In the genomic region with DNA sequence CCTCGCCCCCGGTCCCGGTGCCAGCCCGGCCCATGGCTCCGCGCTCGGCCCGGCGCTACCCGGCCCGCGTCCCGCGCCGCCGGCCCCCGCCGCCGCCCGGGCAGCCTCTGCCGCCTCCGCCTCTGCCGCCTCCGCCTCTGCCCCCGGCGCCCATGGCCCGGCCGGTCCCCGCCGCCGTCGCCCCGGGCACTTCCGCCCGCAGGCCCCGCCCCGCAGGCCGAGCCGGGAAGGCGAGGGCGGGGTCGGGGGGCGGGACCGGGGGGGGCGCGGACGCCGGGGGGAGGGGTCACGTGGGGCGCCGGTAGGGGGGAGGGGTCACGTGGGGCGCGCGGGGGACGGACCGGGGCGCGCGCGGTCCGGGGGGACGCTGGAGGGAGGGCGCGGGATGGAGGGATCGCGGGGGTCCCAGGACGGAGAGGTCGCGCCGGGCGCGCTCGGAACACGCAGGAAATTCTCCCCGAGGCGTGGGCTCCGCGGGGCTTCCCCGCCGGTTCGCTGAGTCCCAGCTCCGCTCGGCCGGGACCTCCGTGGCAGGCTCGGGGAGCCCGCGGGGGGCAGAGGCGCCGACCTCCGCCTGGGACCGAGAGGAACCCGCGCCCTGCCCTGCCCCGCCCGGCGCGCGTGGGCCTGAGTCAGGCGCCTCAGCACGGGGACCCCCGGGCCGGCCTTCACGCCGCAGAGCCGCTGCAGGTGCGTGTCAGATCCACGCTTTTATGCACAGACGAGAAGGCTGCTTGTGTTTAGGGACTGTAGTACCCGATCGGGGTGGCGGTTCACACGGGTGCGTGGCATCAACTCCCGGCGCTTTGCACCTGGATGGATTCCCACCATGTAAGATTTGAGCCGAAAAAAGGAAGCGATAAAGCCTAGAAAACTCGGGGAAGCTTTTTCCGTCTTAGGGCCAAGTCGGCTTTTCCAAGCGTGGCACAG, we compare ENCODE assay signal across 1 cellular context.
TF ChIP-seq lines count a peak whose summit lies in the region.

A gene with protein sequence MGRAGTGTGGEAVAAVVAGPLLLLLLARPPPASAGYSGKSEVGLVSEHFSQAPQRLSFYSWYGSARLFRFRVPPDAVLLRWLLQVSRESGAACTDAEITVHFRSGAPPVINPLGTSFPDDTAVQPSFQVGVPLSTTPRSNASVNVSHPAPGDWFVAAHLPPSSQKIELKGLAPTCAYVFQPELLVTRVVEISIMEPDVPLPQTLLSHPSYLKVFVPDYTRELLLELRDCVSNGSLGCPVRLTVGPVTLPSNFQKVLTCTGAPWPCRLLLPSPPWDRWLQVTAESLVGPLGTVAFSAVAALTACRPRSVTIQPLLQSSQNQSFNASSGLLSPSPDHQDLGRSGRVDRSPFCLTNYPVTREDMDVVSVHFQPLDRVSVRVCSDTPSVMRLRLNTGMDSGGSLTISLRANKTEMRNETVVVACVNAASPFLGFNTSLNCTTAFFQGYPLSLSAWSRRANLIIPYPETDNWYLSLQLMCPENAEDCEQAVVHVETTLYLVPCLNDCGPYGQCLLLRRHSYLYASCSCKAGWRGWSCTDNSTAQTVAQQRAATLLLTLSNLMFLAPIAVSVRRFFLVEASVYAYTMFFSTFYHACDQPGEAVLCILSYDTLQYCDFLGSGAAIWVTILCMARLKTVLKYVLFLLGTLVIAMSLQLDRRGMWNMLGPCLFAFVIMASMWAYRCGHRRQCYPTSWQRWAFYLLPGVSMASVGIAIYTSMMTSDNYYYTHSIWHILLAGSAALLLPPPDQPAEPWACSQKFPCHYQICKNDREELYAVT (minus strand): TSS at position 191 of the 930 bp plus-strand sequence. CDS start 157 bp downstream, at position 34.

TF ChIP-seq in H1, 55 proteins besides CTCF, POLR2A, EP300 and RAD21:
- TF ChIP-seq ASH2L (IDR thresholded peaks at IDR 0.05; ENCODE audit: low read length) (no peak), SIRT6 (IDR thresholded peaks at IDR 0.05; ENCODE audit: low read length) (no peak), GTF2F1 (IDR thresholded peaks at IDR 0.05; ENCODE audit: borderline replicate concordance, low read depth, low read length) (no peak), EGR1 (IDR thresholded peaks at IDR 0.05; ENCODE audit: borderline replicate concordance, low read depth, low read length) (no peak), YY1 (IDR thresholded peaks at IDR 0.05; ENCODE audit: low read depth, low read length) (no peak), KDM1A (IDR thresholded peaks at IDR 0.05; ENCODE audit: borderline replicate concordance, low read length) (no peak), EZH2 (IDR thresholded peaks at IDR 0.05; ENCODE audit: low read depth, low read length, severe bottlenecking) (no peak), BRCA1 (IDR thresholded peaks at IDR 0.05; ENCODE audit: low read depth, low read length) (no peak), HDAC2 (IDR thresholded peaks at IDR 0.05; ENCODE audit: borderline replicate concordance in 1 of 2, low read depth in 2 of 2, low read length in 2 of 2) (peak; percentile 6 to 71; a peak in 1 of 4 replicates), CHD1 (IDR thresholded peaks at IDR 0.05; ENCODE audit: low read depth, low read length) (no peak), FOSL1 (IDR thresholded peaks at IDR 0.05; ENCODE audit: insufficient read depth, low read depth, low read length) (no peak), CREB1 (IDR thresholded peaks at IDR 0.05) (0 out of 2 replicates have a peak, but pooled peaks have one; percentile 20), CEBPB (IDR thresholded peaks at IDR 0.05; ENCODE audit: low read depth, low read length) (no peak), POU5F1 (IDR thresholded peaks at IDR 0.05; ENCODE audit: low read depth, low read length) (no peak), KDM4A (IDR thresholded peaks at IDR 0.05; ENCODE audit: low read depth, low read length, severe bottlenecking) (no peak), POLR2AphosphoS5 (IDR thresholded peaks at IDR 0.05; ENCODE audit: low read depth, low read length) (no peak), HDAC6 (IDR thresholded peaks at IDR 0.05; ENCODE audit: low read depth, low read length) (no peak), BCL11A (IDR thresholded peaks at IDR 0.05; ENCODE audit: low read depth in 2 of 2, low read length in 2 of 2) (no peak), CBX8 (IDR thresholded peaks at IDR 0.05; ENCODE audit: borderline replicate concordance, low read depth, low read length) (no peak), BACH1 (IDR thresholded peaks at IDR 0.05; ENCODE audit: low read length) (peak; percentile 12; the same call in 1 of the 2 replicates), CTBP2 (IDR thresholded peaks at IDR 0.05; ENCODE audit: borderline replicate concordance, insufficient read depth, insufficient read length, low read length) (no peak), SAP30 (IDR thresholded peaks at IDR 0.05; ENCODE audit: insufficient read depth, insufficient replicate concordance, low read length) (no peak), SUZ12 (IDR thresholded peaks at IDR 0.05; ENCODE audit: low read length) (no peak; the same call in 1 of the 2 replicates), PHF8 (conservative IDR thresholded peaks at IDR 0.05; ENCODE audit: low read depth, low read length) (peak; percentile 51; the same call in 1 of the 2 replicates), JUND (IDR thresholded peaks at IDR 0.05; ENCODE audit: low read length) (no peak)
- TF ChIP-seq, protein P1, sequence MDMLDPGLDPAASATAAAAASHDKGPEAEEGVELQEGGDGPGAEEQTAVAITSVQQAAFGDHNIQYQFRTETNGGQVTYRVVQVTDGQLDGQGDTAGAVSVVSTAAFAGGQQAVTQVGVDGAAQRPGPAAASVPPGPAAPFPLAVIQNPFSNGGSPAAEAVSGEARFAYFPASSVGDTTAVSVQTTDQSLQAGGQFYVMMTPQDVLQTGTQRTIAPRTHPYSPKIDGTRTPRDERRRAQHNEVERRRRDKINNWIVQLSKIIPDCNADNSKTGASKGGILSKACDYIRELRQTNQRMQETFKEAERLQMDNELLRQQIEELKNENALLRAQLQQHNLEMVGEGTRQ (IDR thresholded peaks at IDR 0.05; ENCODE audit: low read length): peak; percentile 33; the same call in 1 of the 2 replicates
- TF ChIP-seq, protein P2, sequence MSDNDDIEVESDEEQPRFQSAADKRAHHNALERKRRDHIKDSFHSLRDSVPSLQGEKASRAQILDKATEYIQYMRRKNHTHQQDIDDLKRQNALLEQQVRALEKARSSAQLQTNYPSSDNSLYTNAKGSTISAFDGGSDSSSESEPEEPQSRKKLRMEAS (IDR thresholded peaks at IDR 0.05): no peak
- TF ChIP-seq, protein P3, sequence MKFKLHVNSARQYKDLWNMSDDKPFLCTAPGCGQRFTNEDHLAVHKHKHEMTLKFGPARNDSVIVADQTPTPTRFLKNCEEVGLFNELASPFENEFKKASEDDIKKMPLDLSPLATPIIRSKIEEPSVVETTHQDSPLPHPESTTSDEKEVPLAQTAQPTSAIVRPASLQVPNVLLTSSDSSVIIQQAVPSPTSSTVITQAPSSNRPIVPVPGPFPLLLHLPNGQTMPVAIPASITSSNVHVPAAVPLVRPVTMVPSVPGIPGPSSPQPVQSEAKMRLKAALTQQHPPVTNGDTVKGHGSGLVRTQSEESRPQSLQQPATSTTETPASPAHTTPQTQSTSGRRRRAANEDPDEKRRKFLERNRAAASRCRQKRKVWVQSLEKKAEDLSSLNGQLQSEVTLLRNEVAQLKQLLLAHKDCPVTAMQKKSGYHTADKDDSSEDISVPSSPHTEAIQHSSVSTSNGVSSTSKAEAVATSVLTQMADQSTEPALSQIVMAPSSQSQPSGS (IDR thresholded peaks at IDR 0.05; ENCODE audit: low read length): no peak
- TF ChIP-seq, protein P4, sequence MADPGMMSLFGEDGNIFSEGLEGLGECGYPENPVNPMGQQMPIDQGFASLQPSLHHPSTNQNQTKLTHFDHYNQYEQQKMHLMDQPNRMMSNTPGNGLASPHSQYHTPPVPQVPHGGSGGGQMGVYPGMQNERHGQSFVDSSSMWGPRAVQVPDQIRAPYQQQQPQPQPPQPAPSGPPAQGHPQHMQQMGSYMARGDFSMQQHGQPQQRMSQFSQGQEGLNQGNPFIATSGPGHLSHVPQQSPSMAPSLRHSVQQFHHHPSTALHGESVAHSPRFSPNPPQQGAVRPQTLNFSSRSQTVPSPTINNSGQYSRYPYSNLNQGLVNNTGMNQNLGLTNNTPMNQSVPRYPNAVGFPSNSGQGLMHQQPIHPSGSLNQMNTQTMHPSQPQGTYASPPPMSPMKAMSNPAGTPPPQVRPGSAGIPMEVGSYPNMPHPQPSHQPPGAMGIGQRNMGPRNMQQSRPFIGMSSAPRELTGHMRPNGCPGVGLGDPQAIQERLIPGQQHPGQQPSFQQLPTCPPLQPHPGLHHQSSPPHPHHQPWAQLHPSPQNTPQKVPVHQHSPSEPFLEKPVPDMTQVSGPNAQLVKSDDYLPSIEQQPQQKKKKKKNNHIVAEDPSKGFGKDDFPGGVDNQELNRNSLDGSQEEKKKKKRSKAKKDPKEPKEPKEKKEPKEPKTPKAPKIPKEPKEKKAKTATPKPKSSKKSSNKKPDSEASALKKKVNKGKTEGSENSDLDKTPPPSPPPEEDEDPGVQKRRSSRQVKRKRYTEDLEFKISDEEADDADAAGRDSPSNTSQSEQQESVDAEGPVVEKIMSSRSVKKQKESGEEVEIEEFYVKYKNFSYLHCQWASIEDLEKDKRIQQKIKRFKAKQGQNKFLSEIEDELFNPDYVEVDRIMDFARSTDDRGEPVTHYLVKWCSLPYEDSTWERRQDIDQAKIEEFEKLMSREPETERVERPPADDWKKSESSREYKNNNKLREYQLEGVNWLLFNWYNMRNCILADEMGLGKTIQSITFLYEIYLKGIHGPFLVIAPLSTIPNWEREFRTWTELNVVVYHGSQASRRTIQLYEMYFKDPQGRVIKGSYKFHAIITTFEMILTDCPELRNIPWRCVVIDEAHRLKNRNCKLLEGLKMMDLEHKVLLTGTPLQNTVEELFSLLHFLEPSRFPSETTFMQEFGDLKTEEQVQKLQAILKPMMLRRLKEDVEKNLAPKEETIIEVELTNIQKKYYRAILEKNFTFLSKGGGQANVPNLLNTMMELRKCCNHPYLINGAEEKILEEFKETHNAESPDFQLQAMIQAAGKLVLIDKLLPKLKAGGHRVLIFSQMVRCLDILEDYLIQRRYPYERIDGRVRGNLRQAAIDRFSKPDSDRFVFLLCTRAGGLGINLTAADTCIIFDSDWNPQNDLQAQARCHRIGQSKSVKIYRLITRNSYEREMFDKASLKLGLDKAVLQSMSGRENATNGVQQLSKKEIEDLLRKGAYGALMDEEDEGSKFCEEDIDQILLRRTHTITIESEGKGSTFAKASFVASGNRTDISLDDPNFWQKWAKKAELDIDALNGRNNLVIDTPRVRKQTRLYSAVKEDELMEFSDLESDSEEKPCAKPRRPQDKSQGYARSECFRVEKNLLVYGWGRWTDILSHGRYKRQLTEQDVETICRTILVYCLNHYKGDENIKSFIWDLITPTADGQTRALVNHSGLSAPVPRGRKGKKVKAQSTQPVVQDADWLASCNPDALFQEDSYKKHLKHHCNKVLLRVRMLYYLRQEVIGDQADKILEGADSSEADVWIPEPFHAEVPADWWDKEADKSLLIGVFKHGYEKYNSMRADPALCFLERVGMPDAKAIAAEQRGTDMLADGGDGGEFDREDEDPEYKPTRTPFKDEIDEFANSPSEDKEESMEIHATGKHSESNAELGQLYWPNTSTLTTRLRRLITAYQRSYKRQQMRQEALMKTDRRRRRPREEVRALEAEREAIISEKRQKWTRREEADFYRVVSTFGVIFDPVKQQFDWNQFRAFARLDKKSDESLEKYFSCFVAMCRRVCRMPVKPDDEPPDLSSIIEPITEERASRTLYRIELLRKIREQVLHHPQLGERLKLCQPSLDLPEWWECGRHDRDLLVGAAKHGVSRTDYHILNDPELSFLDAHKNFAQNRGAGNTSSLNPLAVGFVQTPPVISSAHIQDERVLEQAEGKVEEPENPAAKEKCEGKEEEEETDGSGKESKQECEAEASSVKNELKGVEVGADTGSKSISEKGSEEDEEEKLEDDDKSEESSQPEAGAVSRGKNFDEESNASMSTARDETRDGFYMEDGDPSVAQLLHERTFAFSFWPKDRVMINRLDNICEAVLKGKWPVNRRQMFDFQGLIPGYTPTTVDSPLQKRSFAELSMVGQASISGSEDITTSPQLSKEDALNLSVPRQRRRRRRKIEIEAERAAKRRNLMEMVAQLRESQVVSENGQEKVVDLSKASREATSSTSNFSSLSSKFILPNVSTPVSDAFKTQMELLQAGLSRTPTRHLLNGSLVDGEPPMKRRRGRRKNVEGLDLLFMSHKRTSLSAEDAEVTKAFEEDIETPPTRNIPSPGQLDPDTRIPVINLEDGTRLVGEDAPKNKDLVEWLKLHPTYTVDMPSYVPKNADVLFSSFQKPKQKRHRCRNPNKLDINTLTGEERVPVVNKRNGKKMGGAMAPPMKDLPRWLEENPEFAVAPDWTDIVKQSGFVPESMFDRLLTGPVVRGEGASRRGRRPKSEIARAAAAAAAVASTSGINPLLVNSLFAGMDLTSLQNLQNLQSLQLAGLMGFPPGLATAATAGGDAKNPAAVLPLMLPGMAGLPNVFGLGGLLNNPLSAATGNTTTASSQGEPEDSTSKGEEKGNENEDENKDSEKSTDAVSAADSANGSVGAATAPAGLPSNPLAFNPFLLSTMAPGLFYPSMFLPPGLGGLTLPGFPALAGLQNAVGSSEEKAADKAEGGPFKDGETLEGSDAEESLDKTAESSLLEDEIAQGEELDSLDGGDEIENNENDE (IDR thresholded peaks at IDR 0.05; ENCODE audit: insufficient replicate concordance, low read length): no peak
TF ChIP-seq in H1: peak in this region for 5.
